21 cellular contexts compared by ENCODE assay signal in genomic region chr1:54798206-54798605, GRCh38. TPM values are rescaled to one million over a fixed set of nuclear protein-coding genes. Genes with fewer than 3 reads are reported as not detected.
A peak's percentile ranks its signal among the peaks of the same experiment; 100 is the strongest.
DNase-seq lines count a peak whose midpoint lies in the region; ATAC-seq and TF ChIP-seq lines count a peak whose summit lies in the region.
"Had no signal": no experiment of that assay in that cellular context is flagged by ENCODE, and none has a peak within 500 bp of the region (broad histone marks: within the 10 kb centered on the region; RNA-seq: fewer than 3 reads in every experiment).

No MANE protein-coding gene starts in this region.

- no peak overlapping the region for H3K9ac ChIP-seq in PC-3 (ENCODE audit: low read length)
- H3K9ac ChIP-seq: BLaER1 had no signal

- H2AFZ ChIP-seq in PC-3 (ENCODE audit: low read length), result no peak overlapping the region

- intact Hi-C loops in activated CD4-positive, alpha-beta T cell treated with anti-CD3 and anti-CD28 coated beads, Interleukin-2, amount 10 ng/mL, durations not matched to agents 24 days and 14 days (cut with micrococcal nuclease), result loop anchor here (2.0 to 5.0 kb wide), 2 partner anchors 81 to 391 kb away; partner anchors contain the start of gene SSBP3
- intact Hi-C loops in PC-3 (cut with micrococcal nuclease), result loop anchor here (10.0 kb wide), 1 partner anchor 393 kb away; the partner anchor contains the start of gene SSBP3
- intact Hi-C loops in posterior vena cava (cut with DNase I), result no loop called here

- H3K9me3 ChIP-seq in PC-3 (ENCODE audit: low read length), result no peaks in the 10 kb centered on the region
- H3K9me3 ChIP-seq: ascending aorta, BLaER1, gastroesophageal sphincter, MG63, psoas muscle, SJCRH30 had no signal

- H3K9me3 Mint-ChIP-seq in activated CD4-positive, alpha-beta T cell treated with anti-CD3 and anti-CD28 coated beads, Interleukin-2, amount 10 ng/mL, durations not matched to agents 24 days and 14 days, result no peaks in the 10 kb centered on the region
- H3K9me3 Mint-ChIP-seq: activated T-helper 1 cell treated with anti-CD3 and anti-CD28 coated beads, Interleukin-12 subunit alpha, Interleukin-12 subunit beta, Interleukin-2, Interleukin-4 antibody, amounts not matched to agents 30 ng/mL and 10 ng/mL and 1 ng/mL, durations not matched to agents 14 hours and 24 hours and 36 hours had no signal

- no peak for DNase-seq in activated CD4-positive, alpha-beta T cell treated with anti-CD3 and anti-CD28 coated beads, Interleukin-2, amount 10 ng/mL, durations not matched to agents 24 days and 14 days
- DNase-seq in activated CD4-positive, alpha-beta T cell treated with anti-CD3 and anti-CD28 coated beads, Interleukin-2, amount 50 U/mL, for 48 hours, result no peak
- DNase-seq in PC-3, result no peak
- no peak for DNase-seq in epithelial cell of prostate (ENCODE audit: low read depth, low spot score)
- DNase-seq in posterior vena cava (ENCODE audit: low spot score), result peak; percentile 56
- DNase-seq in stimulated activated CD4-positive, alpha-beta T cell treated with anti-CD3 and anti-CD28 coated beads, Interleukin-2, amount 100 ng/mL, for 48 hours, result no peak
- no peak for DNase-seq in NCI-H1436 (lab: John Stamatoyannopoulos, UW)
- no peak for DNase-seq in stimulated activated CD4-positive, alpha-beta T cell treated with anti-CD3 and anti-CD28 coated beads, Interleukin-2, amount 100 ng/mL, for 24 hours
- DNase-seq: activated CD4-positive, CD25-positive, alpha-beta regulatory T cell treated with anti-CD3 and anti-CD28 coated beads, Interleukin-2, amount 50 U/mL, for 72 hours; MG63; NCI-H2081; NCI-H524; psoas muscle; stimulated activated naive CD4-positive, alpha-beta T cell; T-helper 9 cell had no signal

- no peak overlapping the region for H3K4me3 Mint-ChIP-seq in activated CD4-positive, alpha-beta T cell treated with anti-CD3 and anti-CD28 coated beads, Interleukin-2, amount 10 ng/mL, durations not matched to agents 24 days and 14 days

- no peaks in the 10 kb centered on the region for H3K36me3 ChIP-seq in PC-3 (ENCODE audit: low read depth, low read length)
- H3K36me3 ChIP-seq: ascending aorta, BLaER1, gastroesophageal sphincter, MG63, SJCRH30 had no signal

- no peaks in the 10 kb centered on the region for H3K27me3 ChIP-seq in PC-3 (ENCODE audit: low read length)
- H3K27me3 ChIP-seq: BLaER1, MG63, SJCRH30 had no signal

- peaks cover 8% of the 10 kb centered on the region for H3F3A ChIP-seq in PC-3 (ENCODE audit: low read length, unreplicated experiment)

- POLR2A ChIA-PET in PC-3 (lab: Charles Lee; ENCODE audit: unreplicated experiment), result no interaction called here

- H3K79me2 ChIP-seq in PC-3 (ENCODE audit: low read length), result peaks cover 55% of the 10 kb centered on the region

- H3K27ac ChIP-seq in PC-3 (ENCODE audit: low read length), result no peak overlapping the region
- peak overlapping the region; percentile 37 for H3K27ac ChIP-seq in epithelial cell of prostate
- H3K27ac ChIP-seq: ascending aorta, BLaER1, gastroesophageal sphincter, psoas muscle, SJCRH30 had no signal

- H3K27ac Mint-ChIP-seq in activated CD4-positive, alpha-beta T cell treated with anti-CD3 and anti-CD28 coated beads, Interleukin-2, amount 10 ng/mL, durations not matched to agents 24 days and 14 days, result peak overlapping the region; percentile 88

- no peaks in the 10 kb centered on the region for H4K20me1 ChIP-seq in PC-3 (ENCODE audit: low read length)
- H4K20me1 ChIP-seq: BLaER1 had no signal

- H3K27me3 Mint-ChIP-seq in activated CD4-positive, alpha-beta T cell treated with anti-CD3 and anti-CD28 coated beads, Interleukin-2, amount 10 ng/mL, durations not matched to agents 24 days and 14 days, result no peaks in the 10 kb centered on the region

- H3K4me2 ChIP-seq in PC-3 (ENCODE audit: low read length), result peak overlapping the region; percentile 87; the same call in 1 of the 2 replicates
- H3K4me2 ChIP-seq: BLaER1 had no signal

- ATAC-seq in PC-3, result no peak
- ATAC-seq: gastroesophageal sphincter, psoas muscle had no signal

- no TSS peak for BruUV-seq in PC-3 (replicated peaks; lab: Mats Ljungman, UMichigan)

- peaks cover 64% of the 10 kb centered on the region for H3K4me1 ChIP-seq in PC-3 (ENCODE audit: insufficient read depth, low read length)
- H3K4me1 ChIP-seq: ascending aorta, SJCRH30 had no signal

- no peak overlapping the region for H3K4me3 ChIP-seq in PC-3 (ENCODE audit: low read length)
- H3K4me3 ChIP-seq: ascending aorta, BLaER1, gastroesophageal sphincter, MG63, psoas muscle, SJCRH30 had no signal

- H3K4me1 Mint-ChIP-seq in activated CD4-positive, alpha-beta T cell treated with anti-CD3 and anti-CD28 coated beads, Interleukin-2, amount 10 ng/mL, durations not matched to agents 24 days and 14 days, result peaks cover 43% of the 10 kb centered on the region

- no peaks in the 10 kb centered on the region for H3K9me2 ChIP-seq in PC-3 (replicated peaks; ENCODE audit: low read length)

- no peaks in the 10 kb centered on the region for H3K36me3 Mint-ChIP-seq in activated CD4-positive, alpha-beta T cell treated with anti-CD3 and anti-CD28 coated beads, Interleukin-2, amount 10 ng/mL, durations not matched to agents 24 days and 14 days (ENCODE audit: low read depth)

- no peak for TF ChIP-seq CTCF in PC-3 (conservative IDR thresholded peaks at IDR 0.05; ENCODE audit: low read depth, low read length)

- CTCF ChIA-PET in PC-3 (lab: Charles Lee), result interaction anchor here (0.5 kb wide), 1 partner anchor 94 kb away, joined by 3 read pairs; no protein-coding TSS in a partner anchor

RNA-seq across cellular contexts. Expression of gene TTC22, which starts 2.9 kb away (rescaled TPM):
- 1.6 TPM in 2 replicates for total RNA-seq in activated CD4-positive, alpha-beta T cell treated with anti-CD3 and anti-CD28 coated beads, Interleukin-2, amount 10 ng/mL, durations not matched to agents 24 days and 14 days
- total RNA-seq in PC-3 (2014; rRNA removed) (21.8 and 31.3 TPM in 2 replicates), posterior vena cava (under 1 TPM in 1 of 2 donors, not detected in 1; 0.05 TPM)
- total RNA-seq: A172, ascending aorta, SJCRH30 had no signal

RNA-seq across cellular contexts. Expression of gene PARS2, which starts 33.9 kb away (rescaled TPM):
- total RNA-seq in activated CD4-positive, alpha-beta T cell treated with anti-CD3 and anti-CD28 coated beads, Interleukin-2, amount 10 ng/mL, durations not matched to agents 24 days and 14 days, result 7.1 and 7.8 TPM in 2 replicates
- total RNA-seq in PC-3 (2014; rRNA removed) (3.5 and 5.0 TPM in 2 replicates), posterior vena cava (1 to 10 TPM; 2.3 to 2.8 TPM)

Comparison
In these comparisons a context has a peak if more than half of its experiments do, and no peak if none do; other contexts are left out.
1. intact Hi-C loops: an anchor here in activated CD4-positive, alpha-beta T cell treated with anti-CD3 and anti-CD28 coated beads, Interleukin-2, amount 10 ng/mL, durations not matched to agents 24 days and 14 days (2.0 to 5.0 kb wide) and PC-3 (10.0 kb wide); none called in posterior vena cava.